ENCODE assay signal across 11 cellular contexts in the genomic region with DNA sequence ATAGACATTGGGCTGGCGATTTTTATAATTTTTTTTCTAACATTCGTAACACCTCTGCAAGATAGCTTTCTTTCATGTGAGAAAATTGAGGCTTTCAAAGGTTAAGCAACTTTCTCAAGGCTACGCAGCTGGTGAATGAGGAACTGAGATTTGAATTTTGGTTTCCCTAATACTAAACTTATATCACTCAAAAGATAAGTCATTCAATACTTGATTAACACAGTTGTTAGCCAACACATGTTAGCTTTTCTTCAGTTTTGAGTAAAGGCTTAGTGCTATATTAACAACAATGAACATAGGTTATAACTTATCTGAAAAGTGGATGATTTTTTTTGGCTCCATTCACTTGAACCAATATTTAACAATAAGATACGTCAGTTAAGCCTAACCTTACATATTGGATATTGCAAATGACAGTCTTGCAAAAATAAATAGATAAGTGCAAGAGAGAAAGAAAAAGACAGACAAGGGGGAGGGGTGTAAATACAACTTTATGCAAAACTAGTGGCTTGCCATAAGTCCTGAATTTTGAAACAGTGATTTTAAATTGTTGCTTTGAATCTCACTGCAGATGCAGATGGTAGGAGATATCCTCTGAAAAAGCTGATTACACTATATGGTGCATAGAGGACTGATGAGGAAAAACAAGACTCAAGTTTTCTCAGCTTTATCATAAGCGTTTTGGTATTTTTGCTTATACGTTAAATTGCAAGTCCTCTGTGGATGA. TPM values are rescaled to one million over a fixed set of nuclear protein-coding genes. Genes with fewer than 3 reads are reported as not detected.
DNase-seq lines count a peak whose midpoint lies in the region; ATAC-seq, FAIRE-seq and TF ChIP-seq lines count a peak whose summit lies in the region.
"Had no signal": no experiment of that assay in that cellular context is flagged by ENCODE, and none has a peak within 500 bp of the region (broad histone marks: within the 10 kb centered on the region; RNA-seq: fewer than 3 reads in every experiment).

No MANE protein-coding gene starts in this region.

- H3K27me3 ChIP-seq in H7 (ENCODE audit: control insufficient read depth, insufficient read depth, low read length), result no peaks in the 10 kb centered on the region

- TF ChIP-seq POLR2A in GM12892 (IDR thresholded peaks at IDR 0.05; ENCODE audit: low read depth, low read length), result no peak

- no peaks in the 10 kb centered on the region for H3K36me3 ChIP-seq in H7 (replicated peaks; ENCODE audit: control insufficient read depth, insufficient read depth, low read length)

- DNase-seq in GM12892 (ENCODE audit: insufficient read length) (no peak), H7 (no peak)
- no peak for DNase-seq in activated effector memory CD4-positive, alpha-beta T cell treated with Interleukin-2 at 50 U/mL for 16 hours
- no peak for DNase-seq in NK-92 treated with Interleukin-12 subunit alpha and Interleukin-12 subunit beta, amount 100 ng/mL, for 24 hours (lab: John Stamatoyannopoulos, UW)
- DNase-seq: immature natural killer cell, NCI-H1436 had no signal

- no peak overlapping the region for H3K4me3 ChIP-seq in H7 (ENCODE audit: insufficient read depth, low read depth, low read length)

- FAIRE-seq in GM12892 (lab: Jason Lieb, UNC), result peak; percentile 21

- ATAC-seq in GM19397 (IDR thresholded peaks at IDR 0.05; ENCODE audit: unreplicated experiment) (peak; percentile 79), HG02759 (IDR thresholded peaks at IDR 0.05; ENCODE audit: unreplicated experiment) (peak; percentile 83), HG03378 (IDR thresholded peaks at IDR 0.05; ENCODE audit: unreplicated experiment) (peak; percentile 98), esophagus mucosa (no peak)

RNA-seq across cellular contexts. Expression of a gene that starts 11.1 kb away (rescaled TPM):
- polyA plus RNA-seq in GM12892 (2012; ENCODE audit: missing spikeins), result 0.23 TPM
- 0.64 TPM for total RNA-seq in esophagus mucosa
- total RNA-seq in H7 (2014; rRNA removed; shearing (Covaris generic)), result 5.0 and 6.7 TPM in 2 replicates
- total RNA-seq: T-helper 1 cell treated with Interleukin-12 subunit alpha and Interleukin-12 subunit beta and Interleukin-4 antibody, amounts not matched to agents 30 ng/mL and 1 ng/mL, for 36 hours had no signal
- polyA plus RNA-seq: immature natural killer cell had no signal
